Comparison of ENCODE assay signal across 28 cellular contexts in the genomic region with DNA sequence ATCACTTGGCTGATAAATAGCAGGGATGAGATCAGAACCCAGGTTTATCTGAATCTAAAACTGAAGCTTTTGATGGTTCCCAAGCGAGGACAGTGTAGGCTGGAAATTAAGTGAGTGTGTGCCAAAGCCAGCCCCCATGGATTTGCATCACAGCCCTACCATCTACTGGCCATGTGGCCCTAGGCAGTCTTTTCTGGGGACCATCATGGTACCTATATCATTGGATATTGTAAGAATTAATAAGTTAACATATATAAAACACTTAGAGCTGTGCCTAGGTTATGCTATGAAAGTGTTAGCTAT. TPM values are rescaled to one million over a fixed set of nuclear protein-coding genes. Genes with fewer than 3 reads are reported as not detected.
DNase-seq lines count a peak whose midpoint lies in the region; ATAC-seq, FAIRE-seq and TF ChIP-seq lines count a peak whose summit lies in the region.
"Had no signal": no experiment of that assay in that cellular context is flagged by ENCODE, and none has a peak within 500 bp of the region (broad histone marks: within the 10 kb centered on the region; RNA-seq: fewer than 3 reads in every experiment).

No MANE protein-coding gene starts in this region.

- H3K79me2 ChIP-seq in GM12878 (ENCODE audit: control insufficient read depth, insufficient read depth, low read length): no peaks in the 10 kb centered on the region
- H3K79me2 ChIP-seq in neural progenitor cell (ENCODE audit: low read depth): no peaks in the 10 kb centered on the region

- H3K4me3 ChIP-seq in GM12878 (no peak overlapping the region), neural progenitor cell (no peak overlapping the region)
- H3K4me3 ChIP-seq: breast epithelium, GM23248, MG63, PC-9, skin epidermis, tibial artery had no signal

- H3K4me1 ChIP-seq in GM12878 (ENCODE audit: control insufficient read depth, insufficient read depth, low read length) (peaks cover 21% of the 10 kb centered on the region; the same call in 1 of the 2 replicates), neural progenitor cell (no peaks in the 10 kb centered on the region)
- H3K4me1 ChIP-seq: breast epithelium had no signal

- TF ChIP-seq EP300 in GM12878 (IDR thresholded peaks at IDR 0.05; ENCODE audit: borderline replicate concordance in 1 of 2, control insufficient read depth in 1 of 2, low read depth in 2 of 2, low read length in 2 of 2): no peak

- CTCF ChIA-PET in GM12878 (lab: Yijun Ruan, JAX): interaction anchor here (0.8 to 1.8 kb wide), 8 partner anchors 8 to 77 kb away, joined by 3 to 6 read pairs (median 4); partner anchors contain the start of gene SSR3

- H3K36me3 ChIP-seq in GM12878 (ENCODE audit: control insufficient read depth in 2 of 2, insufficient read depth in 2 of 2, low read length in 1 of 2) (no peaks in the 10 kb centered on the region), neural progenitor cell (no peaks in the 10 kb centered on the region)
- H3K36me3 ChIP-seq: breast epithelium, MG63, tibial artery had no signal

- no TSS peak for BruUV-seq in GM12878 (replicated peaks; lab: Mats Ljungman, UMichigan)

- no peak for TF ChIP-seq POLR2A in GM12878 (IDR thresholded peaks at IDR 0.05; ENCODE audit: low read depth, low read length)

- TF ChIP-seq CTCF in GM12878 (IDR thresholded peaks at IDR 0.05 in 2 of 3, conservative IDR thresholded peaks at IDR 0.05 in 1 of 3; ENCODE audit: control insufficient read depth in 2 of 3, extremely low read depth in 1 of 3, insufficient read depth in 1 of 3, low read depth in 3 of 3, low read length in 3 of 3) (no peak), neural progenitor cell (IDR thresholded peaks at IDR 0.05) (no peak)

- peaks cover 8% of the 10 kb centered on the region for H3K9me3 Mint-ChIP-seq in neural progenitor cell

- intact Hi-C loops in GM12878 (cut with micrococcal nuclease; ENCODE audit: unreplicated experiment): loop anchor here (2.0 kb wide), 1 partner anchor 77 kb away; no protein-coding TSS in a partner anchor

- RAD21 ChIA-PET in GM12878 (lab: Charles Lee; ENCODE audit: unreplicated experiment): interaction anchor here (0.9 to 1.4 kb wide), 6 partner anchors 56 to 86 kb away, joined by 3 to 7 read pairs (median 5); no protein-coding TSS in a partner anchor

- H3K9ac ChIP-seq in GM12878 (ENCODE audit: control insufficient read depth, insufficient read depth, low read length) (no peak overlapping the region), neural progenitor cell (no peak overlapping the region)
- H3K9ac ChIP-seq: GM23248 had no signal

- H3K27me3 ChIP-seq in GM12878 (replicated peaks in 1 of 2; ENCODE audit: control insufficient read depth in 2 of 2, insufficient read depth in 2 of 2, low read length in 1 of 2) (no peaks in the 10 kb centered on the region), neural progenitor cell (no peaks in the 10 kb centered on the region)
- H3K27me3 ChIP-seq: breast epithelium, MG63, tibial artery had no signal

- POLR2A ChIA-PET in GM12878 (lab: Charles Lee): interaction anchor here (0.7 to 1.5 kb wide), 5 partner anchors 8 to 105 kb away, joined by 3 to 4 read pairs (median 4); partner anchors contain the start of gene SSR3

- DNase-seq in GM12878 (ENCODE audit: low read depth, low spot score) (no peak), SIG-M5 treated with dmso at 0.1 percent for 504 hours (lab: John Stamatoyannopoulos, UW; ENCODE audit: unreplicated experiment) (no peak), NCI-H2107 treated with DMSO at 0.1 percent for 48 hours (lab: John Stamatoyannopoulos, UW; ENCODE audit: unreplicated experiment) (no peak), neural progenitor cell (ENCODE audit: low spot score) (no peak)
- DNase-seq: activated CD4-positive, alpha-beta T cell treated with anti-CD3 and anti-CD28 coated beads, Interleukin-2, amount 50 U/mL, for 48 hours; activated gamma-delta T cell treated with Interleukin-2 at 50 U/mL for 16 hours; activated T-cell treated with anti-CD3 and anti-CD28 coated beads for 4 hours; CD4-positive, alpha-beta memory T cell; dermis blood vessel endothelial cell; GM23248; IMR-90; MG63; NCI-H1694; PC-9; stimulated activated CD4-positive, alpha-beta T cell treated with anti-CD3 and anti-CD28 coated beads, Interleukin-2, amount 100 ng/mL, for 48 hours; stimulated activated naive CD4-positive, alpha-beta T cell treated with Interleukin-2 at 50 U/mL for 16 hours; T-helper 2 cell; tibial artery had no signal

- H3K36me3 Mint-ChIP-seq in neural progenitor cell: no peaks in the 10 kb centered on the region
- H3K36me3 Mint-ChIP-seq: CD4-positive, alpha-beta memory T cell; WTC11 had no signal

- WGBS in GM12878 (ENCODE audit: insufficient coverage, insufficient replicate concordance, low lambda C conversion rate, missing lambda C conversion rate): 95% methylated on average over 1 of the region's 1 CpG

- no peak overlapping the region for H3K27ac ChIP-seq in GM12878 (ENCODE audit: control insufficient read depth, insufficient read depth)
- H3K27ac ChIP-seq in neural progenitor cell: no peak overlapping the region
- H3K27ac ChIP-seq: breast epithelium, GM23248, PC-9 had no signal

- ATAC-seq in GM18498 (IDR thresholded peaks at IDR 0.05; ENCODE audit: unreplicated experiment): peak; percentile 27
- peak; percentile 20 for ATAC-seq in GM19463 (IDR thresholded peaks at IDR 0.05; ENCODE audit: unreplicated experiment)
- ATAC-seq in HG03039 (IDR thresholded peaks at IDR 0.05; ENCODE audit: unreplicated experiment): peak; percentile 29
- peak; percentile 41 for ATAC-seq in GM12878
- ATAC-seq in GM18861 (IDR thresholded peaks at IDR 0.05; ENCODE audit: unreplicated experiment): no peak
- ATAC-seq: WTC11 had no signal

- in situ Hi-C loops in GM12878 (cut with MboI): no loop called here

- peak overlapping the region; percentile 15; the same call in 1 of the 2 replicates for H3K4me2 ChIP-seq in GM12878 (ENCODE audit: control insufficient read depth, insufficient read depth)
- no peak overlapping the region for H3K4me2 ChIP-seq in neural progenitor cell
- H3K4me2 ChIP-seq: PC-9 had no signal

- FAIRE-seq in GM12878 (lab: Jason Lieb, UNC): no peak
- FAIRE-seq: endothelial cell of umbilical vein, G401.6 had no signal

- H2AFZ ChIP-seq in GM12878 (ENCODE audit: control insufficient read depth, low read depth, low read length) (no peak overlapping the region), neural progenitor cell (replicated peaks) (no peak overlapping the region)
- H2AFZ ChIP-seq: GM23248, PC-9 had no signal

- SMC1A ChIA-PET in GM12878 (lab: Charles Lee; ENCODE audit: uncharacterized antibody, unreplicated experiment): interaction anchor here (0.9 to 2.3 kb wide), 9 partner anchors 11 to 86 kb away, joined by 3 to 10 read pairs (median 3); partner anchors contain the start of gene SSR3

- H4K20me1 ChIP-seq in GM12878 (ENCODE audit: control insufficient read depth, insufficient read depth) (no peaks in the 10 kb centered on the region), neural progenitor cell (ENCODE audit: low read depth) (no peaks in the 10 kb centered on the region)

- H3F3A ChIP-seq in neural progenitor cell (ENCODE audit: low read depth): no peaks in the 10 kb centered on the region

- peaks cover 6% of the 10 kb centered on the region for H3K27me3 Mint-ChIP-seq in neural progenitor cell (ENCODE audit: insufficient read depth, low read depth)

- no peak overlapping the region for H3K27ac Mint-ChIP-seq in neural progenitor cell
- H3K27ac Mint-ChIP-seq: CD4-positive, alpha-beta memory T cell; WTC11 had no signal

- H3K9me3 ChIP-seq in GM12878 (replicated peaks; ENCODE audit: control insufficient read depth, insufficient read depth, low read length): no peaks in the 10 kb centered on the region
- H3K9me3 ChIP-seq in neural progenitor cell (ENCODE audit: low read depth): no peaks in the 10 kb centered on the region
- H3K9me3 ChIP-seq: breast epithelium, MG63, tibial artery had no signal

- H3K4me1 Mint-ChIP-seq in neural progenitor cell: no peaks in the 10 kb centered on the region
- H3K4me1 Mint-ChIP-seq: WTC11 had no signal

- no peak overlapping the region for H3K4me3 Mint-ChIP-seq in neural progenitor cell
- H3K4me3 Mint-ChIP-seq: CD4-positive, alpha-beta memory T cell; neural crest cell; WTC11 had no signal

- TF ChIP-seq RAD21 in GM12878 (IDR thresholded peaks at IDR 0.05; ENCODE audit: insufficient read depth, low read depth, low read length): no peak

TF ChIP-seq in GM12878, 131 proteins besides CTCF, POLR2A, EP300 and RAD21:
- TF ChIP-seq DPF2 (IDR thresholded peaks at IDR 0.05) (no peak), CBX5 (IDR thresholded peaks at IDR 0.05; ENCODE audit: low read depth) (no peak), MTA2 (IDR thresholded peaks at IDR 0.05; ENCODE audit: low read depth) (no peak), FOXK2 (IDR thresholded peaks at IDR 0.05) (no peak), NFXL1 (IDR thresholded peaks at IDR 0.05; ENCODE audit: borderline replicate concordance) (no peak), PAX8 (IDR thresholded peaks at IDR 0.05) (no peak), YY1 (IDR thresholded peaks at IDR 0.05; ENCODE audit: low read depth, low read length) (no peak), SUZ12 (IDR thresholded peaks at IDR 0.05; ENCODE audit: unreplicated experiment) (no peak)
TF ChIP-seq in GM12878: peak in this region for 0.

RNA-seq across cellular contexts. Expression of gene SSR3, which starts 32.8 kb away (rescaled TPM):
- 113 and 121 TPM in 2 replicates for total RNA-seq in GM12878 (2013; cell fraction: nucleolus; rRNA removed)
- total RNA-seq in GM12878 (2014; rRNA removed) (133 and 152 TPM in 2 replicates), GM12878 (2014; rRNA removed; fragmentation: Illumina TruSeq; extraction: Trizol) (179 TPM in 2 replicates), GM12878 (2021) (190 and 193 TPM in 2 replicates), neural progenitor cell (ENCODE audit: low replicate concordance) (114 and 142 TPM in 2 replicates)
- polyA plus RNA-seq in GM12878 (2011; ENCODE audit: low read depth): 324 TPM
- polyA plus RNA-seq in GM12878 (2011; rRNA removed) (191 and 203 TPM in 2 replicates), GM12878 (2014; fragmentation: Illumina TruSeq; extraction: Trizol) (190 and 214 TPM in 2 replicates), GM12878 (2014; fragmentation: Nextera tagmentation; extraction: Ambion mirVana) (100 to 1,000 TPM; 278 to 345 TPM), GM12878 (2014; rRNA removed) (124 and 153 TPM in 2 replicates), GM12878 (2016; fragmentation: Nextera tagmentation; extraction: Ambion mirVana) (100 to 1,000 TPM; 279 to 324 TPM)
- polyA plus RNA-seq in GM12878 (2011; cell fraction: cytosol; rRNA removed): 111 and 126 TPM in 2 replicates
- polyA plus RNA-seq in GM12878 (2011; cell fraction: nucleus; rRNA removed): 29.3 and 50.0 TPM in 2 replicates
- polyA plus RNA-seq in GM12878 (2012): 292 and 304 TPM in 2 replicates
- 242 and 293 TPM in 2 replicates for polyA minus RNA-seq in GM12878 (2011; rRNA and poly(A)+ RNA removed)
- 60.9 and 63.5 TPM in 2 replicates for polyA minus RNA-seq in GM12878 (2011; cell fraction: cytosol; rRNA and poly(A)+ RNA removed)
- 61.4 and 83.0 TPM in 2 replicates for polyA minus RNA-seq in GM12878 (2011; cell fraction: nucleus; rRNA and poly(A)+ RNA removed)
